ENCODE assay signal across 12 cellular contexts in the genomic region with DNA sequence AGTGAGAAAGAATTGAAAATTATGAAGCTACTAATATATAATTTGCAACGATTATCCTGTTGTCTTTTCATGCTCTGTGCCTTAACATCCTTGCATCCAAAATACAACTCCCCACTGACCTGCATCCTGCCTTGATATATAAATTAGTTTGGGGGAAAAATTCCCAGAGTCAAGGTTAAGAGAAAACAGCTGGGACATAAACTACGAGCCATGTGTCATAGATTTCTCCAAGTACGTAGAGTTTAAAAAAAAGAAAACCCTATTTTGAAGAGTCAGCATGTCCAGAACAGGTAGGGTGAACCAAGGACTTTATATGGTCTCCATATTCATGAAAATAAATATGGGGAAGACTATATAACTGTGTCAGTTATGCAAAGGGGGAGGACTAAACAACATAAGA.
DNase-seq lines count a peak whose midpoint lies in the region; ATAC-seq and TF ChIP-seq lines count a peak whose summit lies in the region.
"Had no signal": no experiment of that assay in that cellular context is flagged by ENCODE, and none has a peak within 500 bp of the region (broad histone marks: within the 10 kb centered on the region; RNA-seq: fewer than 3 reads in every experiment).

No MANE protein-coding gene starts in this region.

- H3K4me1 Mint-ChIP-seq in brain (peaks cover 38% of the 10 kb centered on the region), glutamatergic neuron (ENCODE audit: low read depth, unreplicated experiment) (peaks cover 17% of the 10 kb centered on the region)

- no peaks in the 10 kb centered on the region for H3K36me3 ChIP-seq in rectal smooth muscle tissue (ENCODE audit: control insufficient read depth, insufficient read depth, low read length)

- H3K36me3 Mint-ChIP-seq in brain, result no peaks in the 10 kb centered on the region
- H3K36me3 Mint-ChIP-seq in glutamatergic neuron (ENCODE audit: unreplicated experiment), result no peaks in the 10 kb centered on the region
- H3K36me3 Mint-ChIP-seq: CD14-positive monocyte had no signal

- DNase-seq in DMS 273 (lab: John Stamatoyannopoulos, UW; ENCODE audit: unreplicated experiment), result peak; percentile 39
- no peak for DNase-seq in DMS 273 treated with DMSO at 0.1 percent for 48 hours (lab: John Stamatoyannopoulos, UW)
- DNase-seq in glutamatergic neuron, result no peak
- DNase-seq in activated CD4-positive, alpha-beta T cell treated with anti-CD3 and anti-CD28 coated beads for 48 hours, result no peak
- DNase-seq: GDM1, NCI-H2029 treated with DMSO at 0.1 percent for 48 hours had no signal

- no peak overlapping the region for H3K9ac ChIP-seq in rectal smooth muscle tissue (ENCODE audit: low read length)

- H3K4me3 Mint-ChIP-seq in brain (peak overlapping the region in 3 of 5 experiments; percentile 26 to 73 (median 31)), glutamatergic neuron (ENCODE audit: unreplicated experiment) (no peak overlapping the region)
- H3K4me3 Mint-ChIP-seq: CD14-positive monocyte had no signal

- no peaks in the 10 kb centered on the region for H3K27me3 ChIP-seq in rectal smooth muscle tissue (ENCODE audit: control insufficient read depth, insufficient read depth, low read length)

- no peak overlapping the region for H3K4me3 ChIP-seq in rectal smooth muscle tissue (ENCODE audit: low read length)

- no peak for ATAC-seq in GM18868 (IDR thresholded peaks at IDR 0.05; ENCODE audit: unreplicated experiment)
- ATAC-seq in GM18498 (IDR thresholded peaks at IDR 0.05; ENCODE audit: unreplicated experiment), result no peak

- H3K4me1 ChIP-seq in rectal smooth muscle tissue (ENCODE audit: control insufficient read depth, insufficient read depth, low read length), result peaks cover 5% of the 10 kb centered on the region

- H3K27me3 Mint-ChIP-seq in brain (no peaks in the 10 kb centered on the region), glutamatergic neuron (ENCODE audit: unreplicated experiment) (peaks cover 5% of the 10 kb centered on the region)

- peaks cover 0 to 7% (median 2%) of the 10 kb centered on the region in 5 experiments for H3K9me3 Mint-ChIP-seq in brain
- peaks cover 8% of the 10 kb centered on the region for H3K9me3 Mint-ChIP-seq in glutamatergic neuron (ENCODE audit: unreplicated experiment)

- peak overlapping the region in 4 of 5 experiments; percentile 89 to 96 (median 94) for H3K27ac Mint-ChIP-seq in brain
- peak overlapping the region; percentile 19 for H3K27ac Mint-ChIP-seq in glutamatergic neuron (ENCODE audit: unreplicated experiment)

- TF ChIP-seq CTCF in brain (conservative IDR thresholded peaks at IDR 0.05), result no peak
- no peak for TF ChIP-seq CTCF in glutamatergic neuron (IDR thresholded peaks at IDR 0.05; ENCODE audit: partially characterized antibody, unreplicated experiment)

- H3K27ac ChIP-seq in rectal smooth muscle tissue (ENCODE audit: low read depth, low read length), result peak overlapping the region; percentile 54
- H3K27ac ChIP-seq: HL-60 had no signal
